Comparison of ENCODE assay signal across 20 cellular contexts in the genomic region with DNA sequence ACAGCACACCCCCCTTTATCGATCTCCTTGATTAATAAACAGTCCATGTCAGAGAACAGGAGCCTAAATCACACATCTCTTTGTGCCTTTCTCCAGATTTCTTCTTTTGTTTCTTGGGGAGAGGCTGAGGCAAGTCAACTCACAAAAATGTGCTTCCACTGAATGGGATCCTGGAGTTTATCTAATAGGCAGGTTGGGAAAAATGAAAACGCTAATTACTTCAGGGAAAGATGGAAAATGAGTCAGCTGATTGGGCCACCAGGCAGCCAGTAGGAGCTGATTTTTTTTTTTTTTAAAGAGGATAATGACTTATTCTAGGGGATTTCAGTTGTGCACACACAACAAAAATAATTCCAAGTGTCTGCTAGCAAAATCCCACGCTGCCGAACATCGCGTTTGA.
DNase-seq lines count a peak whose midpoint lies in the region; TF ChIP-seq lines count a peak whose summit lies in the region.
"Had no signal": no experiment of that assay in that cellular context is flagged by ENCODE, and none has a peak within 500 bp of the region (broad histone marks: within the 10 kb centered on the region; RNA-seq: fewer than 3 reads in every experiment).

No MANE protein-coding gene starts in this region.

- no peak overlapping the region for H3K4me3 ChIP-seq in SJSA1
- H3K4me3 ChIP-seq in endodermal cell (ENCODE audit: low read length): no peak overlapping the region
- H3K4me3 ChIP-seq in trophoblast cell (ENCODE audit: low read depth, low read length): no peak overlapping the region
- H3K4me3 ChIP-seq in lower leg skin (ENCODE audit: low read depth, poor library complexity, severe bottlenecking): no peak overlapping the region
- no peak overlapping the region for H3K4me3 ChIP-seq in ascending aorta
- H3K4me3 ChIP-seq in transverse colon: no peak overlapping the region
- H3K4me3 ChIP-seq: BLaER1, SK-N-MC had no signal

- peak overlapping the region; percentile 100 for H4K91ac ChIP-seq in trophoblast cell (ENCODE audit: low read depth, low read length)

- peak overlapping the region; percentile 96 for H3K14ac ChIP-seq in trophoblast cell (ENCODE audit: low read length)

- H2BK12ac ChIP-seq in trophoblast cell (ENCODE audit: low read length): peak overlapping the region; percentile 99

- H2BK5ac ChIP-seq in trophoblast cell (ENCODE audit: low read depth, low read length, poor library complexity): peak overlapping the region; percentile 98

- H3K18ac ChIP-seq in trophoblast cell (ENCODE audit: low read length): peak overlapping the region; percentile 96

- in situ Hi-C loops in transverse colon (cut with MboI; ENCODE audit: low pct_ligation_motif_present in 1 of 4, low pct_unique_long_range_greater_than_20kb in 1 of 4, low sequenced_read_pairs in 3 of 4): loop anchor here in 1 of 4 donors (25.0 kb wide), 2 partner anchors 531 to 594 kb away; no protein-coding TSS in a partner anchor

- DNase-seq in EH (ENCODE audit: low read depth) (peak; percentile 59), SJSA1 (ENCODE audit: low read depth in 1 of 2, low spot score in 2 of 2) (peak in 1 of 2 experiments; percentile 58), endodermal cell (no peak), trophoblast cell (no peak), lower leg skin (ENCODE audit: low spot score in 2 of 2) (no peak), ascending aorta (ENCODE audit: low spot score in 2 of 2) (no peak), transverse colon (no peak)
- DNase-seq: Calu3; CD8-positive, alpha-beta T cell; H7; NCI-H1436; NCI-H2081; NCI-H2171 treated with DMSO at 0.1 percent for 48 hours; NCI-H446; NCI-H774; OCI-M1; Right ventricle myocardium superior had no signal

- H3K36me3 ChIP-seq in SJSA1 (no peaks in the 10 kb centered on the region), endodermal cell (ENCODE audit: control insufficient read depth, insufficient read depth, low read length) (no peaks in the 10 kb centered on the region), trophoblast cell (ENCODE audit: control insufficient read depth in 1 of 2, insufficient read depth in 2 of 2, low read length in 2 of 2) (no peaks in the 10 kb centered on the region), ascending aorta (no peaks in the 10 kb centered on the region), transverse colon (no peaks in the 10 kb centered on the region)
- H3K36me3 ChIP-seq: BLaER1 had no signal

- no peak for TF ChIP-seq EP300 in transverse colon (IDR thresholded peaks at IDR 0.05; ENCODE audit: low read depth)

- no peak overlapping the region for H3K4me3 Mint-ChIP-seq in endodermal cell
- H3K4me3 Mint-ChIP-seq: CD8-positive, alpha-beta T cell had no signal

- H3K27ac Mint-ChIP-seq in endodermal cell: no peak overlapping the region
- H3K27ac Mint-ChIP-seq: CD8-positive, alpha-beta T cell had no signal

- peaks cover 20% of the 10 kb centered on the region for H3K4me1 ChIP-seq in SJSA1 (replicated peaks)
- no peaks in the 10 kb centered on the region for H3K4me1 ChIP-seq in endodermal cell (ENCODE audit: control insufficient read depth, insufficient read depth, low read length)
- H3K4me1 ChIP-seq in trophoblast cell (ENCODE audit: control insufficient read depth in 1 of 2, insufficient read depth in 2 of 2, low read length in 2 of 2): peaks cover 15 to 26% of the 10 kb centered on the region in 2 experiments
- H3K4me1 ChIP-seq in ascending aorta: no peaks in the 10 kb centered on the region
- H3K4me1 ChIP-seq in transverse colon: peaks cover 0 to 8% (median 2%) of the 10 kb centered on the region in 4 donors

- peak overlapping the region; percentile 98 for H4K8ac ChIP-seq in trophoblast cell (ENCODE audit: low read depth, low read length)

- peaks cover 24% of the 10 kb centered on the region for H3K79me1 ChIP-seq in trophoblast cell (ENCODE audit: low read length)

- H3K4me2 ChIP-seq in trophoblast cell (ENCODE audit: low read length): no peak overlapping the region
- H3K4me2 ChIP-seq: BLaER1 had no signal

- H3K9me3 ChIP-seq in SJSA1 (replicated peaks) (no peaks in the 10 kb centered on the region), endodermal cell (ENCODE audit: control insufficient read depth, low read length) (no peaks in the 10 kb centered on the region), trophoblast cell (ENCODE audit: insufficient read depth, low read depth, low read length) (no peaks in the 10 kb centered on the region), ascending aorta (no peaks in the 10 kb centered on the region), transverse colon (no peaks in the 10 kb centered on the region)
- H3K9me3 ChIP-seq: BLaER1 had no signal

- H2BK120ac ChIP-seq in trophoblast cell (ENCODE audit: insufficient read depth, low read length, poor library complexity): peak overlapping the region; percentile 99

- H3K9ac ChIP-seq in endodermal cell (ENCODE audit: extremely low read depth, low read length, poor library complexity, severe bottlenecking) (no peak overlapping the region), trophoblast cell (ENCODE audit: low read length) (no peak overlapping the region)
- H3K9ac ChIP-seq: BLaER1 had no signal

- H3K9me3 Mint-ChIP-seq in endodermal cell: no peaks in the 10 kb centered on the region
- H3K9me3 Mint-ChIP-seq: CD8-positive, alpha-beta T cell had no signal

- peak overlapping the region; percentile 38 for H2AFZ ChIP-seq in trophoblast cell (ENCODE audit: insufficient read depth, low read length, poor library complexity)

- peak overlapping the region; percentile 99 for H2AK5ac ChIP-seq in trophoblast cell (ENCODE audit: low read length)

- H4K12ac ChIP-seq in trophoblast cell (ENCODE audit: low read depth, low read length): no peak overlapping the region

- no peak overlapping the region for H3K23ac ChIP-seq in trophoblast cell (ENCODE audit: low read length)

- WGBS in endodermal cell (ENCODE audit: insufficient coverage in 1 of 2, insufficient read length in 1 of 2), 2 experiments: 93 to 96% methylated on average over 4 to 6 of the region's 6 CpGs
- WGBS in trophoblast cell (ENCODE audit: extremely low coverage, insufficient coverage, insufficient read length): no CpG with 5 or more reads among the region's 6 CpGs
- 90 to 92% methylated on average over 6 of the region's 6 CpGs for WGBS in lower leg skin, 2 donors
- 71 to 93% methylated on average over 1 to 6 of the region's 6 CpGs for WGBS in transverse colon (ENCODE audit: low coverage in 1 of 2), 2 donors

- H3K27me3 Mint-ChIP-seq in endodermal cell (ENCODE audit: insufficient read depth): peaks cover 5% of the 10 kb centered on the region

- TF ChIP-seq POLR2A in lower leg skin (IDR thresholded peaks at IDR 0.05): no peak
- TF ChIP-seq POLR2A in transverse colon (IDR thresholded peaks at IDR 0.05): no peak

- no peaks in the 10 kb centered on the region for H3K36me3 Mint-ChIP-seq in endodermal cell (ENCODE audit: low read depth)
- H3K36me3 Mint-ChIP-seq: CD8-positive, alpha-beta T cell had no signal

- H3K4ac ChIP-seq in trophoblast cell (ENCODE audit: low read depth, low read length): peak overlapping the region; percentile 96

- TF ChIP-seq CTCF in endodermal cell (conservative IDR thresholded peaks at IDR 0.05) (no peak), lower leg skin (IDR thresholded peaks at IDR 0.05) (no peak), ascending aorta (IDR thresholded peaks at IDR 0.05) (no peak), transverse colon (IDR thresholded peaks at IDR 0.05) (no peak)

- H3K79me2 ChIP-seq in trophoblast cell (ENCODE audit: control insufficient read depth, insufficient read depth, low read length, poor library complexity): peaks cover 7% of the 10 kb centered on the region

- H3K27ac ChIP-seq in SJSA1: peak overlapping the region; percentile 39
- H3K27ac ChIP-seq in endodermal cell (ENCODE audit: low read depth, low read length): peak overlapping the region; percentile 100
- H3K27ac ChIP-seq in trophoblast cell (ENCODE audit: low read depth, low read length): peak overlapping the region; percentile 94
- no peak overlapping the region for H3K27ac ChIP-seq in ascending aorta
- no peak overlapping the region for H3K27ac ChIP-seq in transverse colon
- H3K27ac ChIP-seq: BLaER1, HL-60, SK-N-MC had no signal

- intact Hi-C loops in lower leg skin (cut with DNase I; ENCODE audit: low total_unique reads): no loop called here
- intact Hi-C loops in ascending aorta (cut with DNase I): loop anchor here (5.0 kb wide), 3 partner anchors 354 to 609 kb away; no protein-coding TSS in a partner anchor
- intact Hi-C loops in transverse colon (cut with DNase I; ENCODE audit: low total_unique reads): loop anchor here (10.0 kb wide), 1 partner anchor 441 kb away; no protein-coding TSS in a partner anchor

- H3K27me3 ChIP-seq in SJSA1 (replicated peaks): no peaks in the 10 kb centered on the region
- H3K27me3 ChIP-seq in endodermal cell (ENCODE audit: control insufficient read depth, insufficient read depth, low read length, poor library complexity, severe bottlenecking): peaks cover 5% of the 10 kb centered on the region
- no peaks in the 10 kb centered on the region for H3K27me3 ChIP-seq in trophoblast cell (ENCODE audit: insufficient read depth, low read length)
- H3K27me3 ChIP-seq in ascending aorta: no peaks in the 10 kb centered on the region
- no peaks in the 10 kb centered on the region for H3K27me3 ChIP-seq in transverse colon
- H3K27me3 ChIP-seq: BLaER1 had no signal

- no peaks in the 10 kb centered on the region for H3K4me1 Mint-ChIP-seq in endodermal cell

Comparison
In these comparisons a context has a peak if more than half of its experiments do, and no peak if none do; other contexts are left out.
1. H3K27ac ChIP-seq: peak in SJSA1 (single experiment), endodermal cell (single experiment) and trophoblast cell (single experiment); none in ascending aorta (0 of 2) and transverse colon (0 of 4).